In genomic region chr19:8001651-8001994, GRCh38 we compare ENCODE assay signal across 1 cellular context.
TF ChIP-seq lines count a peak whose summit lies in the region.

No MANE protein-coding gene starts in this region.

TF ChIP-seq in HepG2, 621 proteins besides CTCF, POLR2A, EP300 and RAD21:
- TF ChIP-seq ZHX1 (CRISPR knock-in tag; IDR thresholded peaks at IDR 0.05; ENCODE audit: low read depth) (no peak), HDAC6 (IDR thresholded peaks at IDR 0.05; ENCODE audit: low read depth, low read length) (no peak), KLF11 (CRISPR knock-in tag; IDR thresholded peaks at IDR 0.05) (no peak), ZNF138 (CRISPR knock-in tag; IDR thresholded peaks at IDR 0.05; ENCODE audit: low read depth) (no peak), AKNA (CRISPR knock-in tag; IDR thresholded peaks at IDR 0.05; ENCODE audit: borderline replicate concordance) (no peak), ZNF879 (CRISPR knock-in tag; IDR thresholded peaks at IDR 0.05) (no peak), ZNF121 (CRISPR knock-in tag; IDR thresholded peaks at IDR 0.05) (peak; percentile 48; the same call in 1 of the 2 replicates), ZNF564 (CRISPR knock-in tag; IDR thresholded peaks at IDR 0.05) (no peak)
